In genomic region chr14:61812347-61813100, GRCh38 we compare ENCODE assay signal across 8 cellular contexts. TPM values are rescaled to one million over a fixed set of nuclear protein-coding genes. Genes with fewer than 3 reads are reported as not detected.
DNase-seq lines count a peak whose midpoint lies in the region; ATAC-seq, FAIRE-seq and TF ChIP-seq lines count a peak whose summit lies in the region.

TSS of gene SYT16 (plus strand) at chr14:61812703.

- intact Hi-C loops in activated CD4-positive, alpha-beta memory T cell treated with anti-CD3 and anti-CD28 coated beads for 36 hours (cut with micrococcal nuclease) = no loop called here

- no peak for FAIRE-seq in H54 (lab: Jason Lieb, UNC)

- POLR2A ChIA-PET in activated CD4-positive, alpha-beta memory T cell treated with anti-CD3 and anti-CD28 coated beads for 36 hours (lab: Charles Lee) = no interaction called here

- peak within 1 kb of the TSS; percentile 71 for H3K4me3 Mint-ChIP-seq in activated CD4-positive, alpha-beta memory T cell treated with anti-CD3 and anti-CD28 coated beads for 36 hours
- H3K4me3 Mint-ChIP-seq in progenitor cell of endocrine pancreas (ENCODE audit: low read depth) = peak within 1 kb of the TSS; percentile 79

- H3K27me3 ChIP-seq in foreskin keratinocyte = peaks cover 82% of the 10 kb centered on the region

- no peak within 1 kb of the TSS for H3K27ac ChIP-seq in foreskin keratinocyte

- peak; percentile 51 for DNase-seq in NCI-H2029 (lab: John Stamatoyannopoulos, UW)
- DNase-seq in NCI-H2029 treated with DMSO at 0.1 percent for 48 hours (lab: John Stamatoyannopoulos, UW) = no peak
- no peak for DNase-seq in activated CD4-positive, alpha-beta memory T cell treated with anti-CD3 and anti-CD28 coated beads for 36 hours
- peak in 1 of 2 donors; percentile 6 for DNase-seq in foreskin keratinocyte
- DNase-seq in progenitor cell of endocrine pancreas (ENCODE audit: low spot score, unreplicated experiment) = peak; percentile 41
- no peak for DNase-seq in DMS153 (lab: John Stamatoyannopoulos, UW)
- no peak for DNase-seq in H54 (ENCODE audit: insufficient read length, low spot score)

- H3K4me1 ChIP-seq in foreskin keratinocyte = no peaks in the 10 kb centered on the region

- no peaks in the 10 kb centered on the region for H3K9me3 Mint-ChIP-seq in activated CD4-positive, alpha-beta memory T cell treated with anti-CD3 and anti-CD28 coated beads for 36 hours
- H3K9me3 Mint-ChIP-seq in progenitor cell of endocrine pancreas (ENCODE audit: low read depth) = no peaks in the 10 kb centered on the region

- no peak for TF ChIP-seq CTCF in foreskin keratinocyte (conservative IDR thresholded peaks at IDR 0.05)
- no peak for TF ChIP-seq CTCF in progenitor cell of endocrine pancreas (IDR thresholded peaks at IDR 0.05; ENCODE audit: unreplicated experiment)

- CTCF ChIA-PET in activated CD4-positive, alpha-beta memory T cell treated with anti-CD3 and anti-CD28 coated beads for 36 hours (lab: Charles Lee) = interaction anchor here (1.0 to 1.3 kb wide), 2 partner anchors 10 to 315 kb away, joined by 3 to 5 read pairs; no protein-coding TSS in a partner anchor

- peaks cover 9% of the 10 kb centered on the region for H3K4me1 Mint-ChIP-seq in activated CD4-positive, alpha-beta memory T cell treated with anti-CD3 and anti-CD28 coated beads for 36 hours (ENCODE audit: low read depth)
- H3K4me1 Mint-ChIP-seq in progenitor cell of endocrine pancreas (ENCODE audit: low read depth) = peaks cover 1% of the 10 kb centered on the region

- no peak for TF ChIP-seq POLR2A in H54 (IDR thresholded peaks at IDR 0.05; ENCODE audit: low read depth, low read length)

- H3K27me3 Mint-ChIP-seq in activated CD4-positive, alpha-beta memory T cell treated with anti-CD3 and anti-CD28 coated beads for 36 hours = peaks cover 44% of the 10 kb centered on the region
- peaks cover 77% of the 10 kb centered on the region for H3K27me3 Mint-ChIP-seq in progenitor cell of endocrine pancreas

- H3K36me3 Mint-ChIP-seq in activated CD4-positive, alpha-beta memory T cell treated with anti-CD3 and anti-CD28 coated beads for 36 hours = peaks cover 6% of the 10 kb centered on the region
- no peaks in the 10 kb centered on the region for H3K36me3 Mint-ChIP-seq in progenitor cell of endocrine pancreas (ENCODE audit: insufficient read depth)

- H3K27ac Mint-ChIP-seq in activated CD4-positive, alpha-beta memory T cell treated with anti-CD3 and anti-CD28 coated beads for 36 hours = no peak within 1 kb of the TSS
- H3K27ac Mint-ChIP-seq in progenitor cell of endocrine pancreas = peak within 1 kb of the TSS; percentile 88

- ATAC-seq in foreskin keratinocyte (peak; percentile 51), GM21825 (IDR thresholded peaks at IDR 0.05; ENCODE audit: unreplicated experiment) (no peak)

RNA-seq across cellular contexts. Expression of gene SYT16, which starts in this region (rescaled TPM):
- not detected for total RNA-seq in activated CD4-positive, alpha-beta memory T cell treated with anti-CD3 and anti-CD28 coated beads for 36 hours
- total RNA-seq in foreskin keratinocyte (0.37 and 0.53 TPM in 2 replicates), progenitor cell of endocrine pancreas (1.1 and 1.5 TPM in 2 replicates)
- 0.06 and 0.08 TPM in 2 replicates for polyA plus RNA-seq in foreskin keratinocyte

Comparison
In these comparisons a context has a peak if more than half of its experiments do, and no peak if none do; other contexts are left out.
1. DNase-seq: peak in NCI-H2029 (single experiment) and progenitor cell of endocrine pancreas (single experiment); none in NCI-H2029 treated with DMSO at 0.1 percent for 48 hours (single experiment), activated CD4-positive, alpha-beta memory T cell treated with anti-CD3 and anti-CD28 coated beads for 36 hours (single experiment), DMS153 (single experiment) and H54 (single experiment).
2. Peak in ATAC-seq in foreskin keratinocyte; RNA of the gene not detected or under 1 TPM.